Comparison of ENCODE assay signal across 1 cellular context in the genomic region with DNA sequence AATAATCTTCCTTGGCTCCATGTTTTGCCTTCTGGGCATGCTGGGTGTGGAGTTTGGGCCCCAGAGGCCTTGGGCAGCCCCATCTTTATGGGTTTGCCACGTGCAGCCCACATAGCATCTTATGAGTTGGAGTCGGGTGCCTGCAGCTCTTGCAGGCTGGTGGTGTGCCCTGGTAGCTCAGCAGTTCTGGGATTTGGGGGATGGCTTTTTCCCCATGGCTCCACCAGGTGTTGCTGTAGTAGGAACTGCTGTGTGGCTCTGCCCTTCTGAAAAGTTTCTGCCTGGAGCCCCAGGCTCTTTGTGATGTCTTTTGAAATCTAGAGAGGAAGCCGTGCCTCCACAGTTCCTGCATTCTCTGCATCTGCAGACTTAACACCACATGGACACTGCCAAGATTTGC.
TF ChIP-seq lines count a peak whose summit lies in the region.

No MANE protein-coding gene starts in this region.

TF ChIP-seq in HepG2, 621 proteins besides CTCF, POLR2A, EP300 and RAD21:
- no peak for TF ChIP-seq SOX13 (IDR thresholded peaks at IDR 0.05)
- no peak for TF ChIP-seq SOX13 (CRISPR knock-in tag; conservative IDR thresholded peaks at IDR 0.05 in 1 of 2, IDR thresholded peaks at IDR 0.05 in 1 of 2)
- TF ChIP-seq NFIB (CRISPR knock-in tag; IDR thresholded peaks at IDR 0.05; ENCODE audit: borderline replicate concordance), result no peak
- no peak for TF ChIP-seq GTF2F1 (IDR thresholded peaks at IDR 0.05; ENCODE audit: low read length)
- TF ChIP-seq, protein P1, sequence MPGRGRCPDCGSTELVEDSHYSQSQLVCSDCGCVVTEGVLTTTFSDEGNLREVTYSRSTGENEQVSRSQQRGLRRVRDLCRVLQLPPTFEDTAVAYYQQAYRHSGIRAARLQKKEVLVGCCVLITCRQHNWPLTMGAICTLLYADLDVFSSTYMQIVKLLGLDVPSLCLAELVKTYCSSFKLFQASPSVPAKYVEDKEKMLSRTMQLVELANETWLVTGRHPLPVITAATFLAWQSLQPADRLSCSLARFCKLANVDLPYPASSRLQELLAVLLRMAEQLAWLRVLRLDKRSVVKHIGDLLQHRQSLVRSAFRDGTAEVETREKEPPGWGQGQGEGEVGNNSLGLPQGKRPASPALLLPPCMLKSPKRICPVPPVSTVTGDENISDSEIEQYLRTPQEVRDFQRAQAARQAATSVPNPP (CRISPR knock-in tag; IDR thresholded peaks at IDR 0.05), result no peak
- TF ChIP-seq, protein P2, sequence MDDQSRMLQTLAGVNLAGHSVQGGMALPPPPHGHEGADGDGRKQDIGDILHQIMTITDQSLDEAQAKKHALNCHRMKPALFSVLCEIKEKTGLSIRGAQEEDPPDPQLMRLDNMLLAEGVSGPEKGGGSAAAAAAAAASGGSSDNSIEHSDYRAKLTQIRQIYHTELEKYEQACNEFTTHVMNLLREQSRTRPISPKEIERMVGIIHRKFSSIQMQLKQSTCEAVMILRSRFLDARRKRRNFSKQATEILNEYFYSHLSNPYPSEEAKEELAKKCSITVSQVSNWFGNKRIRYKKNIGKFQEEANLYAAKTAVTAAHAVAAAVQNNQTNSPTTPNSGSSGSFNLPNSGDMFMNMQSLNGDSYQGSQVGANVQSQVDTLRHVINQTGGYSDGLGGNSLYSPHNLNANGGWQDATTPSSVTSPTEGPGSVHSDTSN (CRISPR knock-in tag; IDR thresholded peaks at IDR 0.05; ENCODE audit: borderline replicate concordance), result no peak
- no peak for TF ChIP-seq NCOA2 (CRISPR knock-in tag; IDR thresholded peaks at IDR 0.05)
- TF ChIP-seq, protein P3, sequence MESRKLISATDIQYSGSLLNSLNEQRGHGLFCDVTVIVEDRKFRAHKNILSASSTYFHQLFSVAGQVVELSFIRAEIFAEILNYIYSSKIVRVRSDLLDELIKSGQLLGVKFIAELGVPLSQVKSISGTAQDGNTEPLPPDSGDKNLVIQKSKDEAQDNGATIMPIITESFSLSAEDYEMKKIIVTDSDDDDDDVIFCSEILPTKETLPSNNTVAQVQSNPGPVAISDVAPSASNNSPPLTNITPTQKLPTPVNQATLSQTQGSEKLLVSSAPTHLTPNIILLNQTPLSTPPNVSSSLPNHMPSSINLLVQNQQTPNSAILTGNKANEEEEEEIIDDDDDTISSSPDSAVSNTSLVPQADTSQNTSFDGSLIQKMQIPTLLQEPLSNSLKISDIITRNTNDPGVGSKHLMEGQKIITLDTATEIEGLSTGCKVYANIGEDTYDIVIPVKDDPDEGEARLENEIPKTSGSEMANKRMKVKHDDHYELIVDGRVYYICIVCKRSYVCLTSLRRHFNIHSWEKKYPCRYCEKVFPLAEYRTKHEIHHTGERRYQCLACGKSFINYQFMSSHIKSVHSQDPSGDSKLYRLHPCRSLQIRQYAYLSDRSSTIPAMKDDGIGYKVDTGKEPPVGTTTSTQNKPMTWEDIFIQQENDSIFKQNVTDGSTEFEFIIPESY (CRISPR knock-in tag; IDR thresholded peaks at IDR 0.05), result no peak
- no peak for TF ChIP-seq ZFP41 (CRISPR knock-in tag; IDR thresholded peaks at IDR 0.05; ENCODE audit: borderline replicate concordance)
